17 cellular contexts compared by ENCODE assay signal in the genomic region with DNA sequence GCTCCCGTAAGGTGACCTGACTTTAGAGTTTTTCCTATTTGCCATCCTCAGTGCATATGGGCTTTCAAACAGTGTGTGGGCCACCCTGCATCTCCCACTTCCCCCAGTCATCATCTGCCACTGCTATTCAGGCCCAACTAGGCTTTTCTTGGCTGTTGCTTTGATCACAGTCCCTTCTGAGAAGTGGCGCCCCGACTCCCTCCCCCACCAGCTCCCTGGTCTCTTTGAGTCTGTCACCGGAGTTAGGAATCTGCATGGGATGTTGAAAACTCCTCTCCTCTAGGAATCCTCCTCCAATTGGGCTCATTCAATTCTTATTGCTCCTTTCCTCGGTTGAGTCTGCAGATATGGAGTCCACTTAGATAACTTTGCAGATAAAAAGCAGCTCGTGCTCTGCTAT.
"Had no signal": no experiment of that assay in that cellular context is flagged by ENCODE, and none has a peak within 500 bp of the region (broad histone marks: within the 10 kb centered on the region; RNA-seq: fewer than 3 reads in every experiment).

No MANE protein-coding gene starts in this region.

- H3K4me1 ChIP-seq: pancreas, uterus had no signal

- H3K27ac Mint-ChIP-seq: naive thymus-derived CD4-positive, alpha-beta T cell; progenitor cell of endocrine pancreas had no signal

- ATAC-seq: naive thymus-derived CD4-positive, alpha-beta T cell; pancreas; right cardiac atrium had no signal

- H3K4me3 Mint-ChIP-seq: naive thymus-derived CD4-positive, alpha-beta T cell had no signal

- H3K36me3 ChIP-seq: left ventricle myocardium inferior, pancreas, upper lobe of left lung, uterus had no signal

- H3K9me3 ChIP-seq: left ventricle myocardium inferior, pancreas, upper lobe of left lung, uterus had no signal

- H3K4me3 ChIP-seq: coronary artery, hepatocyte, left ventricle myocardium inferior, lung, pancreas, smooth muscle cell, upper lobe of left lung, uterus had no signal

- H3K27ac ChIP-seq: coronary artery, hepatocyte, left ventricle myocardium inferior, pancreas, upper lobe of left lung, uterus had no signal

- H3K27me3 ChIP-seq: pancreas had no signal

- DNase-seq: effector CD4-positive, alpha-beta T cell; foreskin melanocyte; kidney glomerular epithelial cell; left ventricle myocardium inferior; mesenchymal stem cell; naive thymus-derived CD4-positive, alpha-beta T cell; pancreas; right cardiac atrium; stimulated activated CD4-positive, alpha-beta T cell treated with anti-CD3 and anti-CD28 coated beads, Interleukin-2, amount 100 ng/mL, for 48 hours; stimulated activated naive CD4-positive, alpha-beta T cell treated with Interleukin-2 at 50 U/mL for 16 hours; upper lobe of left lung; uterus had no signal
